ENCODE assay signal across 1 cellular context in the genomic region with DNA sequence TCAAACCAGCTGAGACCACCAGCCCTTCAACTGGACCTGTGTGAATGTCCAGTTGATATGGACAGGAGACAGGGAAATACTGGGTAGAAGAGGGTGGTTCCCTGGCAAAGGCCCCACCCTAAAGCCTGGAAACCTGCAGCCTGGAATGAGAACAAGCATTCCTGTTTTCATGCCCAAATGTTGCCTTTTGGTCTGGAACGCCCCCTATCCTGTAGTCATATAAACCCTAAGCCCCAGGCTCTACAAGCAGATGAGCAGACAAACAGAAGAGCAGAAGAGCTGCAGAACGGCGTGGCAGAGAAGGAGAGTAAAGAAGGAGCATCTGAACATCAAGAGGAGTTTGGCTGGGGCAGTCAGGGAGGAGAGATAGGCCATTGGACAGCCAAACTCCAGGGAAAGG.
TF ChIP-seq lines count a peak whose summit lies in the region.

No MANE protein-coding gene starts in this region.

TF ChIP-seq in K562, 482 proteins besides CTCF, POLR2A, EP300 and RAD21:
- TF ChIP-seq ELF4 (CRISPR knock-in tag; IDR thresholded peaks at IDR 0.05) (peak; percentile 11; the same call in 1 of the 2 replicates), TAF7 (tag; IDR thresholded peaks at IDR 0.05) (no peak), SPI1 (IDR thresholded peaks at IDR 0.05; ENCODE audit: borderline replicate concordance, low read depth, low read length) (0 out of 2 replicates have a peak, but pooled peaks have one; percentile 6)
- TF ChIP-seq, protein P1, sequence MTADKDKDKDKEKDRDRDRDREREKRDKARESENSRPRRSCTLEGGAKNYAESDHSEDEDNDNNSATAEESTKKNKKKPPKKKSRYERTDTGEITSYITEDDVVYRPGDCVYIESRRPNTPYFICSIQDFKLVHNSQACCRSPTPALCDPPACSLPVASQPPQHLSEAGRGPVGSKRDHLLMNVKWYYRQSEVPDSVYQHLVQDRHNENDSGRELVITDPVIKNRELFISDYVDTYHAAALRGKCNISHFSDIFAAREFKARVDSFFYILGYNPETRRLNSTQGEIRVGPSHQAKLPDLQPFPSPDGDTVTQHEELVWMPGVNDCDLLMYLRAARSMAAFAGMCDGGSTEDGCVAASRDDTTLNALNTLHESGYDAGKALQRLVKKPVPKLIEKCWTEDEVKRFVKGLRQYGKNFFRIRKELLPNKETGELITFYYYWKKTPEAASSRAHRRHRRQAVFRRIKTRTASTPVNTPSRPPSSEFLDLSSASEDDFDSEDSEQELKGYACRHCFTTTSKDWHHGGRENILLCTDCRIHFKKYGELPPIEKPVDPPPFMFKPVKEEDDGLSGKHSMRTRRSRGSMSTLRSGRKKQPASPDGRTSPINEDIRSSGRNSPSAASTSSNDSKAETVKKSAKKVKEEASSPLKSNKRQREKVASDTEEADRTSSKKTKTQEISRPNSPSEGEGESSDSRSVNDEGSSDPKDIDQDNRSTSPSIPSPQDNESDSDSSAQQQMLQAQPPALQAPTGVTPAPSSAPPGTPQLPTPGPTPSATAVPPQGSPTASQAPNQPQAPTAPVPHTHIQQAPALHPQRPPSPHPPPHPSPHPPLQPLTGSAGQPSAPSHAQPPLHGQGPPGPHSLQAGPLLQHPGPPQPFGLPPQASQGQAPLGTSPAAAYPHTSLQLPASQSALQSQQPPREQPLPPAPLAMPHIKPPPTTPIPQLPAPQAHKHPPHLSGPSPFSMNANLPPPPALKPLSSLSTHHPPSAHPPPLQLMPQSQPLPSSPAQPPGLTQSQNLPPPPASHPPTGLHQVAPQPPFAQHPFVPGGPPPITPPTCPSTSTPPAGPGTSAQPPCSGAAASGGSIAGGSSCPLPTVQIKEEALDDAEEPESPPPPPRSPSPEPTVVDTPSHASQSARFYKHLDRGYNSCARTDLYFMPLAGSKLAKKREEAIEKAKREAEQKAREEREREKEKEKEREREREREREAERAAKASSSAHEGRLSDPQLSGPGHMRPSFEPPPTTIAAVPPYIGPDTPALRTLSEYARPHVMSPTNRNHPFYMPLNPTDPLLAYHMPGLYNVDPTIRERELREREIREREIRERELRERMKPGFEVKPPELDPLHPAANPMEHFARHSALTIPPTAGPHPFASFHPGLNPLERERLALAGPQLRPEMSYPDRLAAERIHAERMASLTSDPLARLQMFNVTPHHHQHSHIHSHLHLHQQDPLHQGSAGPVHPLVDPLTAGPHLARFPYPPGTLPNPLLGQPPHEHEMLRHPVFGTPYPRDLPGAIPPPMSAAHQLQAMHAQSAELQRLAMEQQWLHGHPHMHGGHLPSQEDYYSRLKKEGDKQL (CRISPR knock-in tag; IDR thresholded peaks at IDR 0.05; ENCODE audit: borderline replicate concordance) = no peak
